Comparison of ENCODE assay signal across 33 cellular contexts in the genomic region with DNA sequence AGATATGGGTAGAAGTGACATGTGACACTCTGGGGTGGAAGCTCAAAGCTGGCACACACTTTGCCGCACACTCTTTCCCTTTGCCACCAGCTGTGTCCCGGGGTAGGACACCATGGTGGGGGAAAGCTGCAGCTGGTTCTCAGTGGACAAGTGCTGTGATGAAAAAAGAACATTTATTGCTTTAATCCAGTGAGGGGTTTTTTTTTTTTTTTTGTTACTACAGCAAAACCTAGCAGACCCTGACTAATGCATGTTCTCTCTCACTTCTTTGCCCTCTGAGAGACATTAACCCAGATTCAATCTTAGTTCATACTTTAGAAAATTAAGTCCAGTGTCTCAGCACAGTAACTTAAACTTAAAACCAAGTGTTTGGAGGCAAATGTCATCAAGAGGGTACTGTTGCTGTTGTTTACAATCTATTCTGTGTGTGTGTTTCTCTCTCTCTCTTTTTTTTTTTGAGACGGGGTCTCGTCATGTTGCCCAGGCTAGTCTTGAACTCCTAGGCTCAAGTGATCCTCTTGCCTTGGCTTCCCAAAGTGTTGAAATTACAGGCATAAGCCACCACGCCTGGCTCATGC.
"Had no signal": no experiment of that assay in that cellular context is flagged by ENCODE, and none has a peak within 500 bp of the region (broad histone marks: within the 10 kb centered on the region; RNA-seq: fewer than 3 reads in every experiment).

No MANE protein-coding gene starts in this region.

- H3K9me3 ChIP-seq: adrenal gland, body of pancreas, breast epithelium had no signal

- H3K4me1 ChIP-seq: adrenal gland, body of pancreas, breast epithelium had no signal

- ATAC-seq: activated CD8-positive, alpha-beta T cell treated with anti-CD3 and anti-CD28 coated beads for 36 hours; activated naive CD4-positive, alpha-beta T cell treated with anti-CD3 and anti-CD28 coated beads, Interleukin-2, amount 50 U/mL, for 72 hours; activated T-cell treated with anti-CD3 and anti-CD28 coated beads, Interleukin-2, amount 50 U/mL, for 4 hours; activated T-cell treated with anti-CD3 and anti-CD28 coated beads, Interleukin-2, amount 50 U/mL, for 72 hours; activated T-helper 17 cell treated with anti-CD3 and anti-CD28 coated beads, Interleukin-2, amount 50 U/mL, for 72 hours; body of pancreas had no signal

- H3K27me3 ChIP-seq: body of pancreas, brain microvascular endothelial cell, breast epithelium had no signal

- FAIRE-seq: astrocyte, TTC549 had no signal

- H3K27ac ChIP-seq: adrenal gland, body of pancreas, brain microvascular endothelial cell, breast epithelium had no signal

- H3K36me3 ChIP-seq: adrenal gland, brain microvascular endothelial cell, breast epithelium had no signal

- DNase-seq: activated B cell treated with CpG ODN at 0.5 μM for 24 hours; activated CD4-positive, alpha-beta memory T cell treated with anti-CD3 and anti-CD28 coated beads for 36 hours; activated CD4-positive, alpha-beta T cell treated with anti-CD3 and anti-CD28 coated beads for 4 hours; activated CD4-positive, alpha-beta T cell treated with anti-CD3 and anti-CD28 coated beads, Interleukin-2, amount 10 ng/mL, durations not matched to agents 24 days and 14 days; activated CD4-positive, alpha-beta T cell treated with anti-CD3 and anti-CD28 coated beads, Interleukin-2, amount 50 U/mL, for 1 hour; activated CD4-positive, alpha-beta T cell treated with anti-CD3 and anti-CD28 coated beads, Interleukin-2, amount 50 U/mL, for 4 hours; activated CD4-positive, CD25-positive, alpha-beta regulatory T cell treated with anti-CD3 and anti-CD28 coated beads, Interleukin-2, amount 50 U/mL, for 72 hours; activated CD8-positive, alpha-beta memory T cell treated with anti-CD3 and anti-CD28 coated beads, Interleukin-2, amount 50 U/mL, for 4 hours; activated CD8-positive, alpha-beta T cell treated with anti-CD3 and anti-CD28 coated beads for 36 hours; activated effector memory CD4-positive, alpha-beta T cell treated with anti-CD3 and anti-CD28 coated beads, Interleukin-2, amount 50 U/mL, for 16 hours; activated gamma-delta T cell treated with Interleukin-2 at 50 U/mL for 16 hours; activated naive CD4-positive, alpha-beta T cell; activated naive CD4-positive, alpha-beta T cell treated with anti-CD3 and anti-CD28 coated beads for 36 hours; activated naive CD4-positive, alpha-beta T cell treated with anti-CD3 and anti-CD28 coated beads, Interleukin-2, amount 50 U/mL, for 16 hours; activated naive CD8-positive, alpha-beta T cell treated with anti-CD3 and anti-CD28 coated beads for 36 hours; activated T-cell treated with anti-CD3 and anti-CD28 coated beads for 4 hours; activated T-cell treated with anti-CD3 and anti-CD28 coated beads, Interleukin-2, amount 50 U/mL, for 1 hour; activated T-cell treated with anti-CD3 and anti-CD28 coated beads, Interleukin-2, amount 50 U/mL, for 4 hours; activated T-cell treated with anti-CD3 and anti-CD28 coated beads, Interleukin-2, amount 50 U/mL, for 72 hours; adrenal gland; amniotic stem cell; aorta; body of pancreas; brain microvascular endothelial cell; central memory CD4-positive, alpha-beta T cell; T-helper 1 cell; T-helper 2 cell; T-helper 9 cell had no signal

- H3K4me3 ChIP-seq: adrenal gland, body of pancreas, breast epithelium had no signal
